Comparison of ENCODE assay signal across 19 cellular contexts in genomic region chr7:88090233-88090632, GRCh38.
DNase-seq lines count a peak whose midpoint lies in the region; ATAC-seq, FAIRE-seq and TF ChIP-seq lines count a peak whose summit lies in the region.
"Had no signal": no experiment of that assay in that cellular context is flagged by ENCODE, and none has a peak within 500 bp of the region (broad histone marks: within the 10 kb centered on the region; RNA-seq: fewer than 3 reads in every experiment).

No MANE protein-coding gene starts in this region.

- H3K4me3 ChIP-seq in A549 (no peak overlapping the region), DND-41 (ENCODE audit: low read depth in 1 of 2, low read length in 2 of 2) (peak overlapping the region in 1 of 2 experiments; percentile 12; a peak in 1 of 4 replicates), tibial artery (no peak overlapping the region), Peyer's patch (no peak overlapping the region)

- intact Hi-C loops in tibial artery (cut with DNase I; ENCODE audit: low total_unique reads) = no loop called here

- H3K27me3 ChIP-seq in DND-41 (ENCODE audit: insufficient read depth, low read length, poor library complexity) (no peaks in the 10 kb centered on the region), tibial artery (no peaks in the 10 kb centered on the region), Peyer's patch (no peaks in the 10 kb centered on the region)

- whole genome bisulfite sequencing in A549 (ENCODE audit: missing lambda C conversion rate) = 0% methylated on average over 1 of the region's 1 CpG

- H3K4me3 Mint-ChIP-seq in central memory CD8-positive, alpha-beta T cell = no peak overlapping the region
- H3K4me3 Mint-ChIP-seq: CD4-positive, CD25-positive, alpha-beta regulatory T cell had no signal

- peaks cover 20% of the 10 kb centered on the region for H3K4me1 Mint-ChIP-seq in central memory CD8-positive, alpha-beta T cell

- H2AFZ ChIP-seq in DND-41 (ENCODE audit: low read depth, low read length) = no peak overlapping the region

- H3K79me2 ChIP-seq in DND-41 (ENCODE audit: insufficient read depth, low read length) = no peaks in the 10 kb centered on the region

- ATAC-seq in A549 (no peak), DND-41 (ENCODE audit: insufficient read depth, low read depth) (peak; percentile 36; the same call in 1 of the 3 replicates)
- ATAC-seq in central memory CD8-positive, alpha-beta T cell (replicated peaks; ENCODE audit: extremely low read depth, poor library complexity, severe bottlenecking) = no peak

- H4K20me1 ChIP-seq in DND-41 (ENCODE audit: insufficient read depth, low read length) = no peaks in the 10 kb centered on the region

- TF ChIP-seq POLR2A in A549 (IDR thresholded peaks at IDR 0.05; ENCODE audit: low read length) (no peak), Peyer's patch (IDR thresholded peaks at IDR 0.05) (no peak)

- no peak for DNase-seq in A549 (ENCODE audit: low read depth in 1 of 2, low spot score in 1 of 2)
- DNase-seq in DND-41 = no peak
- DNase-seq in NCI-H69 (lab: John Stamatoyannopoulos, UW) = peak; percentile 29
- DNase-seq in central memory CD8-positive, alpha-beta T cell (ENCODE audit: low spot score in 2 of 2) = no peak
- no peak for DNase-seq in activated gamma-delta T cell (lab: John Stamatoyannopoulos, UW)
- no peak for DNase-seq in tibial artery
- no peak for DNase-seq in Peyer's patch
- DNase-seq in RKO (ENCODE audit: low spot score) = no peak
- DNase-seq: ACHN, Calu3, DMS53, H7, NCI-H1048, NCI-H146, NCI-H2081, NCI-H510A treated with DMSO at 0.1 percent for 48 hours, SIG-M5 had no signal

- TF ChIP-seq RAD21 in A549 (conservative IDR thresholded peaks at IDR 0.05 in 1 of 2, IDR thresholded peaks at IDR 0.05 in 1 of 2) = no peak

- peak overlapping the region; percentile 30 for H3K9ac ChIP-seq in DND-41 (ENCODE audit: low read depth, low read length)

- H3K36me3 ChIP-seq in DND-41 (ENCODE audit: insufficient read depth, low read length) (no peaks in the 10 kb centered on the region), tibial artery (no peaks in the 10 kb centered on the region), Peyer's patch (no peaks in the 10 kb centered on the region)

- peak overlapping the region; percentile 41 for H3K27ac Mint-ChIP-seq in central memory CD8-positive, alpha-beta T cell (ENCODE audit: low read depth)
- H3K27ac Mint-ChIP-seq: CD4-positive, CD25-positive, alpha-beta regulatory T cell had no signal

- CTCF ChIA-PET in A549 (lab: Yijun Ruan, JAX) = interaction anchor here (0.9 kb wide), 2 partner anchors 21 to 71 kb away, joined by 3 read pairs; no protein-coding TSS in a partner anchor

- H3K4me1 ChIP-seq in A549 = no peaks in the 10 kb centered on the region
- H3K4me1 ChIP-seq in DND-41 (ENCODE audit: insufficient read depth, low read length) = peaks cover 36% of the 10 kb centered on the region
- H3K4me1 ChIP-seq in tibial artery = no peaks in the 10 kb centered on the region
- H3K4me1 ChIP-seq in Peyer's patch = peaks cover 0 to 3% (median 0%) of the 10 kb centered on the region in 4 donors

- no peaks in the 10 kb centered on the region for H3K36me3 Mint-ChIP-seq in central memory CD8-positive, alpha-beta T cell (ENCODE audit: insufficient read depth)
- H3K36me3 Mint-ChIP-seq: CD4-positive, CD25-positive, alpha-beta regulatory T cell had no signal

- H3K4me2 ChIP-seq in A549 (no peak overlapping the region), DND-41 (ENCODE audit: insufficient read depth, low read length) (peak overlapping the region; percentile 57)

- TF ChIP-seq EP300 in A549 (IDR thresholded peaks at IDR 0.05) = no peak

- FAIRE-seq in A549 (lab: Jason Lieb, UNC) = no peak
- FAIRE-seq: HTR-8/SVneo had no signal

- TF ChIP-seq CTCF in A549 (IDR thresholded peaks at IDR 0.05) (no peak), DND-41 (IDR thresholded peaks at IDR 0.05; ENCODE audit: borderline replicate concordance, extremely low read depth, low read length, poor library complexity, severe bottlenecking) (no peak), tibial artery (IDR thresholded peaks at IDR 0.05) (no peak), Peyer's patch (IDR thresholded peaks at IDR 0.05) (no peak)

- no peak overlapping the region for H3K27ac ChIP-seq in A549
- peak overlapping the region; percentile 69 for H3K27ac ChIP-seq in DND-41 (ENCODE audit: low read length)
- H3K27ac ChIP-seq in tibial artery = no peak overlapping the region
- H3K27ac ChIP-seq in Peyer's patch = no peak overlapping the region

- H3K9me3 ChIP-seq in A549 (no peaks in the 10 kb centered on the region), DND-41 (ENCODE audit: insufficient read depth, low read length, severe bottlenecking) (no peaks in the 10 kb centered on the region), tibial artery (no peaks in the 10 kb centered on the region), Peyer's patch (no peaks in the 10 kb centered on the region)

- H3K9me3 Mint-ChIP-seq in central memory CD8-positive, alpha-beta T cell = no peaks in the 10 kb centered on the region
- H3K9me3 Mint-ChIP-seq: CD4-positive, CD25-positive, alpha-beta regulatory T cell had no signal

- H3K27me3 Mint-ChIP-seq in central memory CD8-positive, alpha-beta T cell = no peaks in the 10 kb centered on the region
- H3K27me3 Mint-ChIP-seq: CD4-positive, CD25-positive, alpha-beta regulatory T cell had no signal

- POLR2A ChIA-PET in A549 (lab: Yijun Ruan, JAX) = no interaction called here

TF ChIP-seq in A549, 52 proteins besides CTCF, POLR2A, EP300 and RAD21:
- TF ChIP-seq NFE2L2 (conservative IDR thresholded peaks at IDR 0.05; ENCODE audit: low read length) (peak; percentile 58; the same call in 1 of the 2 replicates), RNF2 (IDR thresholded peaks at IDR 0.05; ENCODE audit: borderline replicate concordance, low read depth) (no peak)
